17 cellular contexts compared by ENCODE assay signal in the genomic region with DNA sequence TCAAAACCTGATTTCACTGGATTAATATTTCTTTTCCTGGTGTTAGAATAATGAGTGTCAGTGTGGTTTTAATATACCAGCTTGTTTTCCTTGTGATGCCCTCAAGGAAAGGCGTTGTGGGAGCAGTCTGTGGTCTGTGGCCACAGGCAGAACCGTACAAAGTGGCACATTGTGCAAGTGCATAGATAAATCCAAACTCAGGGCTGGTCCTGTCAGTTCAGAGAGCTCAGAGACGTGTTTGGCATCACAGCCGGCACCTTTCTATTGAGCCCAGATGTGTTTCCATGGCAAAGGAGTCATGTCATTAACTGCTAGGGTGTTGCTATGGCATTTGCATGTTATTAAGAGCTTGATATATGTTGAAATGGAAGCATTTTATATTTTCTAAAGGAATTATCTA.
DNase-seq lines count a peak whose midpoint lies in the region; ATAC-seq and TF ChIP-seq lines count a peak whose summit lies in the region.
"Had no signal": no experiment of that assay in that cellular context is flagged by ENCODE, and none has a peak within 500 bp of the region (broad histone marks: within the 10 kb centered on the region; RNA-seq: fewer than 3 reads in every experiment).

No MANE protein-coding gene starts in this region.

- TF ChIP-seq CTCF in AG09309 (IDR thresholded peaks at IDR 0.05; ENCODE audit: control insufficient read depth, insufficient read depth, low read depth, low read length, missing control alignments) (no peak), foreskin keratinocyte (conservative IDR thresholded peaks at IDR 0.05) (no peak), brain microvascular endothelial cell (IDR thresholded peaks at IDR 0.05; ENCODE audit: low read depth, low read length, missing control alignments) (no peak)

- H3K27ac ChIP-seq in foreskin keratinocyte (no peak overlapping the region), brain microvascular endothelial cell (no peak overlapping the region)
- H3K27ac ChIP-seq: KMS-11 had no signal

- no peaks in the 10 kb centered on the region for H3K4me1 ChIP-seq in foreskin keratinocyte

- peak; percentile 76 for DNase-seq in AG09309 (ENCODE audit: low read depth)
- DNase-seq in GM03348 (ENCODE audit: low spot score), result peak; percentile 16
- peak; percentile 64 for DNase-seq in SK-MEL-5 (ENCODE audit: low read depth, low spot score)
- DNase-seq in foreskin keratinocyte, result peak; percentile 13 to 26
- DNase-seq in brain microvascular endothelial cell, result no peak
- no peak for DNase-seq in AML-193 (lab: John Stamatoyannopoulos, UW)
- DNase-seq: CD8-positive, alpha-beta T cell; DND-41; GDM1; MM.1S; NCI-H187; NCI-H345; NCI-H69; SHP77 treated with DMSO at 0.1 percent for 48 hours had no signal

- in situ Hi-C loops in SK-MEL-5 (cut with HindIII; ENCODE audit: low pct_unique_long_range_greater_than_20kb, low sequenced_read_pairs), result no loop called here
- in situ Hi-C loops in brain microvascular endothelial cell (cut with HindIII; ENCODE audit: low pct_ligation_motif_present, low sequenced_read_pairs), result no loop called here

- H3K4me3 ChIP-seq in AG09309 (ENCODE audit: control insufficient read depth, low read depth, low read length) (no peak overlapping the region), brain microvascular endothelial cell (ENCODE audit: low read depth, low read length) (no peak overlapping the region)

- ATAC-seq in foreskin keratinocyte, result no peak
- ATAC-seq in HG02571 (IDR thresholded peaks at IDR 0.05; ENCODE audit: unreplicated experiment), result no peak
- ATAC-seq in GM19397 (IDR thresholded peaks at IDR 0.05; ENCODE audit: unreplicated experiment), result no peak
- ATAC-seq: CD8-positive, alpha-beta T cell had no signal

- H3K36me3 ChIP-seq in brain microvascular endothelial cell (replicated peaks), result no peaks in the 10 kb centered on the region

- H3K27me3 ChIP-seq in foreskin keratinocyte, result peaks cover 22% of the 10 kb centered on the region
- H3K27me3 ChIP-seq in brain microvascular endothelial cell (replicated peaks), result no peaks in the 10 kb centered on the region

Comparison
In these comparisons a context has a peak if more than half of its experiments do, and no peak if none do; other contexts are left out.
1. DNase-seq: peak in AG09309 (single experiment), GM03348 (single experiment), SK-MEL-5 (single experiment) and foreskin keratinocyte (2 of 2); none in brain microvascular endothelial cell (single experiment) and AML-193 (0 of 2).